ENCODE assay signal across 9 cellular contexts in the genomic region with DNA sequence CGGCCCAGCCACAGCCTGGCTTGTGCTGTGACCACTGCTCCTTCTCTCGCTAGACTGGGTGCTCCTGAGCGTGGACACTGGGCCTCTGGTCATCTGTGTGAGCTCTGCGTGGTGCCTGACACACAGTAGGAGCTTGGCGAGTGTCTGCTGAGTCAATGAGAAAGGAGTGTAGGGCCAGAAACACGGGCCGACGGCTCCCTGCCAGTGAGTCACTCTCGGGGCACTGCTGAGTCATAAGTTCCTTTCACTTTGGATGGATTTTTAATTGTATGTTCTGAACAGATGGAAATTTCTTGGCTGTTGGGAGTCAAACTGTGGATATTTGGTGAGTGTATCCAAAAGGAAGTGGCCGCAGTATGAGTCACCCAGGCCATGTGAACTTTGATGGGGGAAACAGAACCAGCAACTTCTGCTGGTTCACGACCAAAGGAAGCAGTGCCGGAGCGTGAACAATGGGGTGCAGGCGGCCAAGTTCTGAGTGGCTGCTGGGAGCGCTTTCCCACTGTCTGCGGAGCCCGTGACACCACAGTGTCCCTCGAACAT. TPM values are rescaled to one million over a fixed set of nuclear protein-coding genes. Genes with fewer than 3 reads are reported as not detected.
DNase-seq lines count a peak whose midpoint lies in the region; ATAC-seq, FAIRE-seq and TF ChIP-seq lines count a peak whose summit lies in the region.
"Had no signal": no experiment of that assay in that cellular context is flagged by ENCODE, and none has a peak within 500 bp of the region (broad histone marks: within the 10 kb centered on the region; RNA-seq: fewer than 3 reads in every experiment).

No MANE protein-coding gene starts in this region.

- CTCF ChIA-PET in GM12878 (lab: Yijun Ruan, JAX) = no interaction called here

- peak; percentile 99 for DNase-seq in GM04503 (ENCODE audit: low read depth)
- peak; percentile 100 for DNase-seq in RCC 7860 (ENCODE audit: low spot score)
- peak; percentile 8 for DNase-seq in GM12878 (ENCODE audit: low read depth, low spot score)
- peak; percentile 47 for DNase-seq in iPS-NIHi11 (ENCODE audit: low spot score)
- DNase-seq in activated CD4-positive, CD25-positive, alpha-beta regulatory T cell treated with anti-CD3 and anti-CD28 coated beads, Interleukin-2, amount 50 U/mL, for 72 hours = no peak

- H3K27me3 ChIP-seq in GM12878 (replicated peaks in 1 of 2; ENCODE audit: control insufficient read depth in 2 of 2, insufficient read depth in 2 of 2, low read length in 1 of 2) = no peaks in the 10 kb centered on the region

- no peak overlapping the region for H3K4me2 ChIP-seq in GM12878 (ENCODE audit: control insufficient read depth, insufficient read depth)

- POLR2A ChIA-PET in GM12878 (lab: Charles Lee) = no interaction called here

- 4% methylated on average over 18 of the region's 18 CpGs for WGBS in GM12878 (ENCODE audit: insufficient coverage, insufficient replicate concordance, low lambda C conversion rate, missing lambda C conversion rate)

- no peak for TF ChIP-seq CTCF in GM12878 (IDR thresholded peaks at IDR 0.05 in 2 of 3, conservative IDR thresholded peaks at IDR 0.05 in 1 of 3; ENCODE audit: control insufficient read depth in 2 of 3, extremely low read depth in 1 of 3, insufficient read depth in 1 of 3, low read depth in 3 of 3, low read length in 3 of 3)

- no peak overlapping the region for H3K4me3 ChIP-seq in GM12878
- no peak overlapping the region for H3K4me3 ChIP-seq in skin epidermis
- H3K4me3 ChIP-seq: SK-N-MC had no signal

- no peak for TF ChIP-seq POLR2A in GM12878 (IDR thresholded peaks at IDR 0.05; ENCODE audit: low read depth, low read length)

- TF ChIP-seq RAD21 in GM12878 (IDR thresholded peaks at IDR 0.05; ENCODE audit: insufficient read depth, low read depth, low read length) = no peak

- RAD21 ChIA-PET in GM12878 (lab: Charles Lee; ENCODE audit: unreplicated experiment) = no interaction called here

- ATAC-seq in GM12878 (peak; percentile 88), GM19455 (IDR thresholded peaks at IDR 0.05; ENCODE audit: unreplicated experiment) (no peak), HG03175 (IDR thresholded peaks at IDR 0.05; ENCODE audit: unreplicated experiment) (no peak)

- in situ Hi-C loops in GM12878 (cut with MboI) = no loop called here

- intact Hi-C loops in GM12878 (cut with micrococcal nuclease; ENCODE audit: unreplicated experiment) = no loop called here

- no peak overlapping the region for H3K9ac ChIP-seq in GM12878 (ENCODE audit: control insufficient read depth, insufficient read depth, low read length)

- TF ChIP-seq EP300 in GM12878 (IDR thresholded peaks at IDR 0.05; ENCODE audit: borderline replicate concordance in 1 of 2, control insufficient read depth in 1 of 2, low read depth in 2 of 2, low read length in 2 of 2) = no peak

- BruUV-seq in GM12878 (replicated peaks; lab: Mats Ljungman, UMichigan) = no TSS peak

- no peaks in the 10 kb centered on the region for H3K79me2 ChIP-seq in GM12878 (ENCODE audit: control insufficient read depth, insufficient read depth, low read length)

- no peak overlapping the region for H3K27ac ChIP-seq in GM12878 (ENCODE audit: control insufficient read depth, insufficient read depth)
- peak overlapping the region in 20 of 21 experiments; percentile 67 to 96 (median 84) for H3K27ac ChIP-seq in skin epidermis
- H3K27ac ChIP-seq: SK-N-MC had no signal

- no peaks in the 10 kb centered on the region for H4K20me1 ChIP-seq in GM12878 (ENCODE audit: control insufficient read depth, insufficient read depth)

- H3K36me3 ChIP-seq in GM12878 (ENCODE audit: control insufficient read depth in 2 of 2, insufficient read depth in 2 of 2, low read length in 1 of 2) = no peaks in the 10 kb centered on the region

- FAIRE-seq in RCC 7860 (lab: Jason Lieb, UNC) (peak; percentile 99), GM12878 (lab: Jason Lieb, UNC) (no peak)

- no peaks in the 10 kb centered on the region for H3K4me1 ChIP-seq in GM12878 (ENCODE audit: control insufficient read depth, insufficient read depth, low read length)

- H2AFZ ChIP-seq in GM12878 (ENCODE audit: control insufficient read depth, low read depth, low read length) = no peak overlapping the region

- SMC1A ChIA-PET in GM12878 (lab: Charles Lee; ENCODE audit: uncharacterized antibody, unreplicated experiment) = no interaction called here

- no peaks in the 10 kb centered on the region for H3K9me3 ChIP-seq in GM12878 (replicated peaks; ENCODE audit: control insufficient read depth, insufficient read depth, low read length)

TF ChIP-seq in GM12878, 131 proteins besides CTCF, POLR2A, EP300 and RAD21 (continues in another document):
- TF ChIP-seq TARDBP (IDR thresholded peaks at IDR 0.05; ENCODE audit: borderline replicate concordance) = no peak
- TF ChIP-seq, protein P1, sequence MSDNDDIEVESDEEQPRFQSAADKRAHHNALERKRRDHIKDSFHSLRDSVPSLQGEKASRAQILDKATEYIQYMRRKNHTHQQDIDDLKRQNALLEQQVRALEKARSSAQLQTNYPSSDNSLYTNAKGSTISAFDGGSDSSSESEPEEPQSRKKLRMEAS (IDR thresholded peaks at IDR 0.05; ENCODE audit: low read depth, low read length) = no peak
- no peak for TF ChIP-seq STAT1 (conservative IDR thresholded peaks at IDR 0.05)
- no peak for TF ChIP-seq SMAD1 (IDR thresholded peaks at IDR 0.05; ENCODE audit: low read depth, partially characterized antibody)
- no peak for TF ChIP-seq JUND (IDR thresholded peaks at IDR 0.05; ENCODE audit: low read depth, low read length)
- TF ChIP-seq, protein P2, sequence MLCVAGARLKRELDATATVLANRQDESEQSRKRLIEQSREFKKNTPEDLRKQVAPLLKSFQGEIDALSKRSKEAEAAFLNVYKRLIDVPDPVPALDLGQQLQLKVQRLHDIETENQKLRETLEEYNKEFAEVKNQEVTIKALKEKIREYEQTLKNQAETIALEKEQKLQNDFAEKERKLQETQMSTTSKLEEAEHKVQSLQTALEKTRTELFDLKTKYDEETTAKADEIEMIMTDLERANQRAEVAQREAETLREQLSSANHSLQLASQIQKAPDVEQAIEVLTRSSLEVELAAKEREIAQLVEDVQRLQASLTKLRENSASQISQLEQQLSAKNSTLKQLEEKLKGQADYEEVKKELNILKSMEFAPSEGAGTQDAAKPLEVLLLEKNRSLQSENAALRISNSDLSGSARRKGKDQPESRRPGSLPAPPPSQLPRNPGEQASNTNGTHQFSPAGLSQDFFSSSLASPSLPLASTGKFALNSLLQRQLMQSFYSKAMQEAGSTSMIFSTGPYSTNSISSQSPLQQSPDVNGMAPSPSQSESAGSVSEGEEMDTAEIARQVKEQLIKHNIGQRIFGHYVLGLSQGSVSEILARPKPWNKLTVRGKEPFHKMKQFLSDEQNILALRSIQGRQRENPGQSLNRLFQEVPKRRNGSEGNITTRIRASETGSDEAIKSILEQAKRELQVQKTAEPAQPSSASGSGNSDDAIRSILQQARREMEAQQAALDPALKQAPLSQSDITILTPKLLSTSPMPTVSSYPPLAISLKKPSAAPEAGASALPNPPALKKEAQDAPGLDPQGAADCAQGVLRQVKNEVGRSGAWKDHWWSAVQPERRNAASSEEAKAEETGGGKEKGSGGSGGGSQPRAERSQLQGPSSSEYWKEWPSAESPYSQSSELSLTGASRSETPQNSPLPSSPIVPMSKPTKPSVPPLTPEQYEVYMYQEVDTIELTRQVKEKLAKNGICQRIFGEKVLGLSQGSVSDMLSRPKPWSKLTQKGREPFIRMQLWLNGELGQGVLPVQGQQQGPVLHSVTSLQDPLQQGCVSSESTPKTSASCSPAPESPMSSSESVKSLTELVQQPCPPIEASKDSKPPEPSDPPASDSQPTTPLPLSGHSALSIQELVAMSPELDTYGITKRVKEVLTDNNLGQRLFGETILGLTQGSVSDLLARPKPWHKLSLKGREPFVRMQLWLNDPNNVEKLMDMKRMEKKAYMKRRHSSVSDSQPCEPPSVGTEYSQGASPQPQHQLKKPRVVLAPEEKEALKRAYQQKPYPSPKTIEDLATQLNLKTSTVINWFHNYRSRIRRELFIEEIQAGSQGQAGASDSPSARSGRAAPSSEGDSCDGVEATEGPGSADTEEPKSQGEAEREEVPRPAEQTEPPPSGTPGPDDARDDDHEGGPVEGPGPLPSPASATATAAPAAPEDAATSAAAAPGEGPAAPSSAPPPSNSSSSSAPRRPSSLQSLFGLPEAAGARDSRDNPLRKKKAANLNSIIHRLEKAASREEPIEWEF (IDR thresholded peaks at IDR 0.05; ENCODE audit: insufficient replicate concordance, low read depth, low read length) = no peak
- TF ChIP-seq, protein P3, sequence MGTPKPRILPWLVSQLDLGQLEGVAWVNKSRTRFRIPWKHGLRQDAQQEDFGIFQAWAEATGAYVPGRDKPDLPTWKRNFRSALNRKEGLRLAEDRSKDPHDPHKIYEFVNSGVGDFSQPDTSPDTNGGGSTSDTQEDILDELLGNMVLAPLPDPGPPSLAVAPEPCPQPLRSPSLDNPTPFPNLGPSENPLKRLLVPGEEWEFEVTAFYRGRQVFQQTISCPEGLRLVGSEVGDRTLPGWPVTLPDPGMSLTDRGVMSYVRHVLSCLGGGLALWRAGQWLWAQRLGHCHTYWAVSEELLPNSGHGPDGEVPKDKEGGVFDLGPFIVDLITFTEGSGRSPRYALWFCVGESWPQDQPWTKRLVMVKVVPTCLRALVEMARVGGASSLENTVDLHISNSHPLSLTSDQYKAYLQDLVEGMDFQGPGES (IDR thresholded peaks at IDR 0.05) = no peak
- peak; percentile 44; the same call in 1 of the 2 replicates for TF ChIP-seq EED (IDR thresholded peaks at IDR 0.05; ENCODE audit: low read depth)
- no peak for TF ChIP-seq RCOR1 (conservative IDR thresholded peaks at IDR 0.05; ENCODE audit: low read depth, low read length)
- TF ChIP-seq MTA2 (IDR thresholded peaks at IDR 0.05; ENCODE audit: low read depth) = no peak
- TF ChIP-seq KDM1A (IDR thresholded peaks at IDR 0.05; ENCODE audit: borderline replicate concordance) = no peak

RNA-seq across cellular contexts. Expression of a gene that starts 41.0 kb away (rescaled TPM):
- total RNA-seq in GM12878 (2013; cell fraction: nucleolus; rRNA removed) = 0.65 and 0.71 TPM in 2 replicates
- total RNA-seq in GM12878 (2014; rRNA removed) = under 0.01 TPM in 1 of 2 replicates, not detected in the other
- total RNA-seq in GM12878 (2014; rRNA removed; fragmentation: Illumina TruSeq; extraction: Trizol) = 0.09 TPM in 1 of 2 replicates, not detected in the other
- total RNA-seq in GM12878 (2021) = 0.49 and 0.90 TPM in 2 replicates
- 0.34 TPM for polyA plus RNA-seq in GM12878 (2011; ENCODE audit: low read depth)
- polyA plus RNA-seq in GM12878 (2011; rRNA removed) = 0.01 and 0.07 TPM in 2 replicates
- polyA plus RNA-seq in GM12878 (2011; cell fraction: cytosol; rRNA removed) = 0.15 and 0.16 TPM in 2 replicates
- 1.3 and 2.4 TPM in 2 replicates for polyA plus RNA-seq in GM12878 (2011; cell fraction: nucleus; rRNA removed)
- polyA plus RNA-seq in GM12878 (2012) = 1.3 and 2.7 TPM in 2 replicates
- polyA plus RNA-seq in GM12878 (2014; fragmentation: Illumina TruSeq; extraction: Trizol) = not detected in 2 replicates
- polyA plus RNA-seq in GM12878 (2014; fragmentation: Nextera tagmentation; extraction: Ambion mirVana) = not detected
- 0.09 and 0.15 TPM in 2 replicates for polyA plus RNA-seq in GM12878 (2014; rRNA removed)
- polyA plus RNA-seq in GM12878 (2016; fragmentation: Nextera tagmentation; extraction: Ambion mirVana) = under 1 TPM; 0.23 to 0.39 TPM
- not detected in 2 replicates for polyA minus RNA-seq in GM12878 (2011; rRNA and poly(A)+ RNA removed)
- polyA minus RNA-seq in GM12878 (2011; cell fraction: cytosol; rRNA and poly(A)+ RNA removed) = not detected in 2 replicates
- 0.10 and 0.12 TPM in 2 replicates for polyA minus RNA-seq in GM12878 (2011; cell fraction: nucleus; rRNA and poly(A)+ RNA removed)
